Comparison of ENCODE assay signal across 26 cellular contexts in the genomic region with DNA sequence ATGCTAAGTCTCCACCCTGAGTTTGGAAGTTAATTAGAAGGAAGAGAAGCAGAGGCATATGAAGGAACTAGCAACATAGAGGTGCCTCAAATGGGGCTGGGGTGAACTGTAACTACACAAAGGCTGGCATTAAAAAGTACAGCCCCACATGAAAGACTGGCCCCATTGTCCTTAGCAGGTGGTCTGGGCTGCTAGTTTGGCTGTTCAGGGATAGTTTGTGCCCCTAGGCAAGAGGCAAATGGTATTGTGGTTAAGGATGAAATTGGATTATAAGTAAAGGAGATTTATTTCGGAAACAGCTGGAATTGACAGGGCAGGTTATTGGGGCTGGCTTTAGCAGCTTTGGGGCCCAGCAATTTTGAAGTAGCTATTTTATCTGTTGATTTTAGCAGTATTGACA.
"Had no signal": no experiment of that assay in that cellular context is flagged by ENCODE, and none has a peak within 500 bp of the region (broad histone marks: within the 10 kb centered on the region; RNA-seq: fewer than 3 reads in every experiment).

No MANE protein-coding gene starts in this region.

- FAIRE-seq: bronchial epithelial cell, RCC 7860 had no signal

- H3K4me3 Mint-ChIP-seq: activated CD4-positive, alpha-beta memory T cell treated with anti-CD3 and anti-CD28 coated beads for 36 hours; activated CD4-positive, alpha-beta T cell treated with anti-CD3 and anti-CD28 coated beads, Interleukin-2, amount 10 ng/mL, durations not matched to agents 7 days and 5 days; activated naive CD4-positive, alpha-beta T cell treated with anti-CD3 and anti-CD28 coated beads, Interleukin-2, amount 10 ng/mL, durations not matched to agents 7 days and 5 days; activated T-cell treated with anti-CD3 and anti-CD28 coated beads, Interleukin-2, amount 50 U/mL, for 72 hours had no signal

- H3K27ac ChIP-seq: body of pancreas, coronary artery, SK-N-MC, VCaP had no signal

- H3K27me3 Mint-ChIP-seq: activated CD4-positive, alpha-beta T cell treated with anti-CD3 and anti-CD28 coated beads, Interleukin-2, amount 10 ng/mL, durations not matched to agents 7 days and 5 days; activated naive CD4-positive, alpha-beta T cell treated with anti-CD3 and anti-CD28 coated beads, Interleukin-2, amount 10 ng/mL, durations not matched to agents 7 days and 5 days had no signal

- ATAC-seq: activated T-cell treated with anti-CD3 and anti-CD28 coated beads, Interleukin-2, amount 50 U/mL, for 72 hours; body of pancreas had no signal

- H3K4me1 ChIP-seq: body of pancreas had no signal

- H3K9me3 ChIP-seq: ascending aorta, body of pancreas had no signal

- H3K4me3 ChIP-seq: ascending aorta, body of pancreas, coronary artery, SK-N-MC had no signal

- H3K27me3 ChIP-seq: ascending aorta, body of pancreas had no signal

- DNase-seq: activated CD4-positive, alpha-beta memory T cell treated with anti-CD3 and anti-CD28 coated beads for 36 hours; activated CD4-positive, alpha-beta T cell treated with anti-CD3 and anti-CD28 coated beads, Interleukin-2, amount 10 ng/mL, durations not matched to agents 7 days and 5 days; activated CD4-positive, CD25-positive, alpha-beta regulatory T cell; activated CD8-positive, alpha-beta memory T cell treated with anti-CD3 and anti-CD28 coated beads, Interleukin-2, amount 50 U/mL, for 4 hours; activated gamma-delta T cell treated with Interleukin-2 at 50 U/mL for 16 hours; activated naive CD4-positive, alpha-beta T cell treated with anti-CD3 and anti-CD28 coated beads, Interleukin-2, amount 10 ng/mL, durations not matched to agents 7 days and 5 days; activated T-cell treated with anti-CD3 and anti-CD28 coated beads, Interleukin-2, amount 50 U/mL, for 72 hours; amniotic stem cell; body of pancreas; central memory CD4-positive, alpha-beta T cell; NCI-H1048; NCI-H146; NCI-H187 treated with DMSO at 0.1 percent for 48 hours; NCI-H2081 treated with DMSO at 0.1 percent for 48 hours; NCI-H2171; NCI-H2227 treated with DMSO at 0.1 percent for 48 hours; NCI-H526; SHP77 treated with DMSO at 0.1 percent for 48 hours; T-helper 1 cell had no signal

- H3K36me3 ChIP-seq: ascending aorta had no signal

- H3K27ac Mint-ChIP-seq: activated CD4-positive, alpha-beta memory T cell treated with anti-CD3 and anti-CD28 coated beads for 36 hours; activated CD4-positive, alpha-beta T cell treated with anti-CD3 and anti-CD28 coated beads, Interleukin-2, amount 10 ng/mL, durations not matched to agents 7 days and 5 days; activated naive CD4-positive, alpha-beta T cell treated with anti-CD3 and anti-CD28 coated beads, Interleukin-2, amount 10 ng/mL, durations not matched to agents 7 days and 5 days; activated T-cell treated with anti-CD3 and anti-CD28 coated beads, Interleukin-2, amount 50 U/mL, for 72 hours; activated T-helper 2 cell treated with anti-CD3 and anti-CD28 coated beads, Interferon-gamma antibody, Interleukin-2, Interleukin-4, amounts not matched to agents 10 μg/mL and 5 μg/mL and 100 μg/mL, durations not matched to agents 14 hours and 24 hours and 36 hours had no signal
